Comparison of ENCODE assay signal across 20 cellular contexts in the genomic region with DNA sequence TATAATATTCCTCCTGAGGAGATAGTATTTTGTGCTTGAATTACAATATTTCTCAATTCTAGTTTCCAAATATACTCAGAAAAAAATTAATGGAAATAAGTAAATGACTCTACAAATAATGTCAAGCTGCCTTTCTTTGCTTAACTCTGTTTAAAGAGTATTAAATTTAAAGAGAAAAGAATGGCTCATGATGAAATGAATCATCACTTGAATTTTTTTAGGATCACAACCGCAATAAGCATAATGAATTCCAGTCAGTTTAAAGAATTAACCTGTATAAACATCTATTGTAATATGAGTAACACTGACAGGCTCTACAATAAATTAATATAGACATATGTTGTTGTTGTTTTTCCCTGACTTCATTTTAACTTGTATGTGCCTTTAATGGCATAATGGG.
"Had no signal": no experiment of that assay in that cellular context is flagged by ENCODE, and none has a peak within 500 bp of the region (broad histone marks: within the 10 kb centered on the region; RNA-seq: fewer than 3 reads in every experiment).

No MANE protein-coding gene starts in this region.

- H3K27ac ChIP-seq: coronary artery, dorsolateral prefrontal cortex, esophagus squamous epithelium, gastrocnemius medialis, heart right ventricle, left lung, lower lobe of right lung had no signal

- H3K4me3 ChIP-seq: coronary artery, dorsolateral prefrontal cortex, esophagus squamous epithelium, gastrocnemius medialis, heart right ventricle, left lung, lower lobe of right lung, mucosa of descending colon had no signal

- H3K36me3 ChIP-seq: esophagus squamous epithelium, gastrocnemius medialis, heart right ventricle, left lung, lower lobe of right lung had no signal

- H3K9me3 ChIP-seq: esophagus squamous epithelium, gastrocnemius medialis, lower lobe of right lung, mucosa of descending colon had no signal

- DNase-seq: dermis blood vessel endothelial cell; dorsolateral prefrontal cortex; effector CD4-positive, alpha-beta T cell; effector memory CD4-positive, alpha-beta T cell; esophagus squamous epithelium; foreskin melanocyte; gastrocnemius medialis; glutamatergic neuron; head of caudate nucleus; heart right ventricle; hippocampal formation; left cardiac atrium; left lung; left ventricle myocardium superior; lower lobe of right lung; mesenchymal stem cell; mucosa of descending colon; naive B cell; naive thymus-derived CD8-positive, alpha-beta T cell had no signal

- H3K27me3 ChIP-seq: dorsolateral prefrontal cortex, esophagus squamous epithelium, gastrocnemius medialis, heart right ventricle, left lung had no signal

- ATAC-seq: gastrocnemius medialis; heart right ventricle; left cardiac atrium; left lung; left ventricle myocardium superior; lower lobe of right lung; mucosa of descending colon; naive thymus-derived CD8-positive, alpha-beta T cell had no signal

- H3K4me1 ChIP-seq: esophagus squamous epithelium, gastrocnemius medialis, heart right ventricle, left lung, lower lobe of right lung had no signal
